ENCODE assay signal across 30 cellular contexts in genomic region chr20:62722627-62723026, GRCh38. TPM values are rescaled to one million over a fixed set of nuclear protein-coding genes. Genes with fewer than 3 reads are reported as not detected.
"Had no signal": no experiment of that assay in that cellular context is flagged by ENCODE, and none has a peak within 500 bp of the region (broad histone marks: within the 10 kb centered on the region; RNA-seq: fewer than 3 reads in every experiment).

No MANE protein-coding gene starts in this region.

- H3K27me3 Mint-ChIP-seq: activated T-cell treated with anti-CD3 and anti-CD28 coated beads, Interleukin-2, amount 50 U/mL, for 24 hours had no signal

- ATAC-seq: activated CD8-positive, alpha-beta T cell treated with anti-CD3 and anti-CD28 coated beads, Interleukin-2, amount 10 ng/mL, durations not matched to agents 7 days and 5 days had no signal

- H3K4me3 Mint-ChIP-seq: activated CD8-positive, alpha-beta T cell treated with anti-CD3 and anti-CD28 coated beads, Interleukin-2, amount 10 ng/mL, durations not matched to agents 7 days and 5 days; activated naive CD4-positive, alpha-beta T cell treated with anti-CD3 and anti-CD28 coated beads for 36 hours; activated T-cell treated with anti-CD3 and anti-CD28 coated beads, Interleukin-2, amount 50 U/mL, for 24 hours had no signal

- H3K27ac Mint-ChIP-seq: activated CD8-positive, alpha-beta T cell treated with anti-CD3 and anti-CD28 coated beads, Interleukin-2, amount 10 ng/mL, durations not matched to agents 7 days and 5 days; activated naive CD4-positive, alpha-beta T cell treated with anti-CD3 and anti-CD28 coated beads, Interleukin-2, amount 50 U/mL, for 72 hours; activated T-cell treated with anti-CD3 and anti-CD28 coated beads, Interleukin-2, amount 50 U/mL, for 24 hours had no signal

- H3K27ac ChIP-seq: adrenal gland, breast epithelium, PC-9, WERI-Rb-1 had no signal

- H3K36me3 ChIP-seq: adrenal gland, breast epithelium, WERI-Rb-1 had no signal

- H3K4me2 ChIP-seq: PC-9 had no signal

- H3K4me3 ChIP-seq: adrenal gland, body of pancreas, breast epithelium, PC-9 had no signal

- H3K27me3 ChIP-seq: body of pancreas had no signal

- DNase-seq: activated CD4-positive, alpha-beta T cell treated with anti-CD3 and anti-CD28 coated beads for 1 hour; activated CD4-positive, alpha-beta T cell treated with anti-CD3 and anti-CD28 coated beads for 48 hours; activated CD4-positive, alpha-beta T cell treated with anti-CD3 and anti-CD28 coated beads, Interleukin-2, amount 50 U/mL, for 48 hours; activated CD4-positive, CD25-positive, alpha-beta regulatory T cell; activated CD8-positive, alpha-beta T cell treated with anti-CD3 and anti-CD28 coated beads, Interleukin-2, amount 10 ng/mL, durations not matched to agents 7 days and 5 days; activated gamma-delta T cell treated with Interleukin-2 at 50 U/mL for 16 hours; activated naive CD4-positive, alpha-beta T cell treated with anti-CD3 and anti-CD28 coated beads for 36 hours; activated T-cell treated with anti-CD3 and anti-CD28 coated beads, Interleukin-2, amount 50 U/mL, for 24 hours; KG1; MM.1S; MV-4-11; NCI-H1436 treated with DMSO at 0.1 percent for 48 hours; NCI-H1694 treated with DMSO at 0.1 percent for 48 hours; NCI-H2029; NCI-H2171; NCI-H510A; NCI-H526; NCI-H774; SW 1271; T-helper 1 cell; T-helper 2 cell; T-helper 9 cell had no signal

- H3K4me1 ChIP-seq: adrenal gland, breast epithelium had no signal

RNA-seq across cellular contexts. Expression of gene NTSR1, which starts 14.0 kb away (rescaled TPM):
- total RNA-seq: activated naive CD4-positive, alpha-beta T cell treated with anti-CD3 and anti-CD28 coated beads for 36 hours; activated naive CD4-positive, alpha-beta T cell treated with anti-CD3 and anti-CD28 coated beads, Interleukin-2, amount 50 U/mL, for 72 hours; body of pancreas; OCI-LY7; Right ventricle myocardium superior had no signal
